ENCODE assay signal across 1 cellular context in the genomic region with DNA sequence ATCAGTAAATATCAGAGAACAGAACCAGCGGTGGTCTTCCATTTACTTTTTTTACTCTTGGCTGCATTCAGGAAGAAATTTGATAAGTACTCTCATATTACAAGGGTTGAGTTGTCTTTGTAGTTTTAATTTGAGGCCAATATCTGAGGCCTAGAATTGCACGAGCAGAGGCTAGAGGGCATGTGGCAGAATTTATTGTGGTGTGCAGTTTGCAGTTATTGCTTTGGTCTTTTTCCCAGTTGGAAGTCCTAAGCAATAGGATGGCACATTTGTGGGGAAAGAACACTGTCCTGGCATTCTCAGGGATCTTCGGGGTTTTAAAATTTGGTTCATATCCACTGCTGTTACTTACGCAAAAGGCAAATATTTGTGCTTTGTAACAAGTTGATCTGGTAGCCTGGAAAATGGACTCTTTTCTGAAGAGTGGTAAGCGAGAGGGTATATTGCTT.
TF ChIP-seq lines count a peak whose summit lies in the region.

No MANE protein-coding gene starts in this region.

TF ChIP-seq in HepG2, 621 proteins besides CTCF, POLR2A, EP300 and RAD21 (continued from another document):
- no peak for TF ChIP-seq KDM5B (CRISPR knock-in tag; IDR thresholded peaks at IDR 0.05; ENCODE audit: borderline replicate concordance)
TF ChIP-seq in HepG2: peak in this region for 0.
